ENCODE assay signal across 8 cellular contexts in genomic region chr16:30874821-30875717, GRCh38. TPM values are rescaled to one million over a fixed set of nuclear protein-coding genes. Genes with fewer than 3 reads are reported as not detected.
A peak's percentile ranks its signal among the peaks of the same experiment; 100 is the strongest.
DNase-seq lines count a peak whose midpoint lies in the region; TF ChIP-seq lines count a peak whose summit lies in the region.

No MANE protein-coding gene starts in this region.

- H3K27me3 ChIP-seq in ovary: no peaks in the 10 kb centered on the region
- H3K27me3 ChIP-seq in thymus (ENCODE audit: control insufficient read depth, insufficient read depth): no peaks in the 10 kb centered on the region

- TF ChIP-seq POLR2A in ovary (IDR thresholded peaks at IDR 0.05): peak; percentile 73

- no peaks in the 10 kb centered on the region for H3K9me3 Mint-ChIP-seq in activated naive CD8-positive, alpha-beta T cell treated with anti-CD3 and anti-CD28 coated beads for 36 hours

- H3K4me1 ChIP-seq in ovary (ENCODE audit: insufficient read depth) (peaks cover 9% of the 10 kb centered on the region), thymus (ENCODE audit: control insufficient read depth, insufficient read depth, low read length) (peaks cover 15% of the 10 kb centered on the region)

- 0 to 1% (median 0%) methylated on average over 63 to 85 of the region's 85 CpGs for WGBS in ovary, 3 donors
- under 1% methylated on average over 85 of the region's 85 CpGs for WGBS in thymus

- no peaks in the 10 kb centered on the region for H3K36me3 ChIP-seq in ovary
- no peaks in the 10 kb centered on the region for H3K36me3 ChIP-seq in thymus (ENCODE audit: control insufficient read depth, insufficient read depth)

- TF ChIP-seq CTCF in HFF-Myc (IDR thresholded peaks at IDR 0.05; ENCODE audit: low read depth, low read length, missing control alignments): no peak
- TF ChIP-seq CTCF in ovary (IDR thresholded peaks at IDR 0.05): no peak

- peak overlapping the region; percentile 93 for H3K4me3 Mint-ChIP-seq in activated naive CD8-positive, alpha-beta T cell treated with anti-CD3 and anti-CD28 coated beads for 36 hours

- peak; percentile 65 for DNase-seq in HFF-Myc (ENCODE audit: extremely low read depth, low read depth)
- peak; percentile 92 for DNase-seq in NAMALWA (ENCODE audit: low spot score)
- DNase-seq in SKM-1 (lab: John Stamatoyannopoulos, UW; ENCODE audit: unreplicated experiment): peak; percentile 67
- peak; percentile 92 for DNase-seq in activated naive CD8-positive, alpha-beta T cell treated with anti-CD3 and anti-CD28 coated beads for 36 hours
- DNase-seq in head of caudate nucleus: peak; percentile 78 to 97 (median 93)
- DNase-seq in ovary: peak; percentile 85 to 94 (median 88)

- H3K27ac Mint-ChIP-seq in activated naive CD8-positive, alpha-beta T cell treated with anti-CD3 and anti-CD28 coated beads for 36 hours: peak overlapping the region; percentile 97

- H3K27ac ChIP-seq in ovary: peak overlapping the region; percentile 7 to 80
- peak overlapping the region; percentile 99 for H3K27ac ChIP-seq in thymus (ENCODE audit: low read depth)

- no peak for TF ChIP-seq EP300 in ovary (IDR thresholded peaks at IDR 0.05)

- no peaks in the 10 kb centered on the region for H3K27me3 Mint-ChIP-seq in activated naive CD8-positive, alpha-beta T cell treated with anti-CD3 and anti-CD28 coated beads for 36 hours

- peaks cover 26% of the 10 kb centered on the region for H3K4me1 Mint-ChIP-seq in activated naive CD8-positive, alpha-beta T cell treated with anti-CD3 and anti-CD28 coated beads for 36 hours

- H3K36me3 Mint-ChIP-seq in activated naive CD8-positive, alpha-beta T cell treated with anti-CD3 and anti-CD28 coated beads for 36 hours: peaks cover 14% of the 10 kb centered on the region

- peak overlapping the region; percentile 87 for H3K4me3 ChIP-seq in GM08714 (ENCODE audit: low read length)
- H3K4me3 ChIP-seq in HFF-Myc (replicated peaks; ENCODE audit: low read depth, low read length): peak overlapping the region; percentile 75
- H3K4me3 ChIP-seq in ovary: peak overlapping the region; percentile 97
- peak overlapping the region; percentile 95 for H3K4me3 ChIP-seq in thymus (ENCODE audit: low read length)

- intact Hi-C loops in head of caudate nucleus (cut with DNase I) (loop anchor here (5.0 kb wide), 2 partner anchors 68 to 88 kb away; partner anchors contain the start of gene ZNF629), ovary (cut with DNase I) (no loop called here)

- H3K9me3 ChIP-seq in ovary: no peaks in the 10 kb centered on the region
- no peaks in the 10 kb centered on the region for H3K9me3 ChIP-seq in thymus (ENCODE audit: control insufficient read depth)

RNA-seq across cellular contexts. Expression of gene BCL7C, which starts 18.8 kb away (rescaled TPM):
- 10 to 100 TPM; 20.8 to 22.0 TPM for total RNA-seq in activated naive CD8-positive, alpha-beta T cell treated with anti-CD3 and anti-CD28 coated beads for 36 hours
- 10 to 100 TPM; 34.4 to 54.8 (median 49.0) TPM for total RNA-seq in ovary
- polyA plus RNA-seq in ovary (10 to 100 TPM; 13.3 to 44.1 TPM), thymus (29.2 TPM)

RNA-seq across cellular contexts. Expression of gene CTF1, which starts 21.3 kb away (rescaled TPM):
- total RNA-seq in activated naive CD8-positive, alpha-beta T cell treated with anti-CD3 and anti-CD28 coated beads for 36 hours: under 1 TPM; 0.16 to 0.38 TPM
- 10 to 100 TPM in 5 of 7 donors, 1 to 10 TPM in 2; 7.0 to 22.4 (median 14.4) TPM for total RNA-seq in ovary
- polyA plus RNA-seq in ovary (10 to 100 TPM in 1 of 2 donors, 1 to 10 TPM in 1; 7.9 to 16.2 TPM), thymus (3.8 TPM)

RNA-seq across cellular contexts. Expression of gene FBXL19, which starts 48.3 kb away (rescaled TPM):
- total RNA-seq in activated naive CD8-positive, alpha-beta T cell treated with anti-CD3 and anti-CD28 coated beads for 36 hours: 10 to 100 TPM; 24.9 to 27.0 TPM
- 10 to 100 TPM; 10.2 to 24.3 (median 15.4) TPM for total RNA-seq in ovary
- 10 to 100 TPM in 1 of 2 donors, 1 to 10 TPM in 1; 1.6 to 12.4 TPM for polyA plus RNA-seq in ovary
- polyA plus RNA-seq in thymus: 17.0 TPM

Comparison
In these comparisons a context has a peak if more than half of its experiments do, and no peak if none do; other contexts are left out.
1. Peak in every context shown above with its lines: DNase-seq, H3K4me3 ChIP-seq and H3K27ac ChIP-seq.
2. RNA of gene CTF1, which starts 21.3 kb away (total RNA-seq): 7.0 to 22.4 TPM in ovary; 0.16 to 0.38 TPM in activated naive CD8-positive, alpha-beta T cell treated with anti-CD3 and anti-CD28 coated beads for 36 hours; every median in the first group is over 4 times any median in the second.